13 cellular contexts compared by ENCODE assay signal in the genomic region with DNA sequence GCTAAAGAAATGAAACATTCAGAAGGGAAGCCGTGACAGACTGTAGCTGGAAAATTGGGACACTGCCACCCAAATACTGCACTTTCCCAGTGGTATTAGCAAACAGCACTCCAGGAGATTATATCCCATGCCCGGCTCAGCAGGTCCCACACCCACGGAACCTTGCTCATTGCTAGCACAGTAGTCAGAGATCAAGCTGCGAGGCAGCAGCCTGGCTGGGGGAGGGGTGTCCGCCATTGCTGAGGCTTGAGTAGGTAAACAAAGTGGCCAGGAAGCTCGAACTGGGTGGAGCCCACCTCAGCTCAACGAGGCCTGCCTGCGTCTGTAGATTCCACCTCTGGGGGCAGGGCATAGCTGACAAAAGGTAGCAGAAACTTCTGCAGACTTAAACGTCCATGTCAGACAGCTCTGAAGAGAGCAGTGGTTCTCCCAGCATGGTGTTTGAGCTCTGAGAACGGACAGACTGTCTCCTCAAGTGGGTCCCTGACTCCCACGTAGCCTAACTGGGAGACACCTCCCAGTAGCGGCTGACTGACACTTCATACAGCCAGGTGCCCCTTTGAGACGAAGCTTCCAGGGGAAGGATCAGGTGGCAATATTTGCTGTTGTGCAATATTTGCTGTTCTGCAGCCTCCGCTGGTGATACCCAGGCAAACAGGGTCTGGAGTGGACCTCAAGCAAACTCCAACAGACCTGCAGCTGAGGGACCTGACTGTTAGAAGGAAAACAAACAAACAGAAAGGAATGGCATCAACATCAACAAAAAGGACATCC. TPM values are rescaled to one million over a fixed set of nuclear protein-coding genes. Genes with fewer than 3 reads are reported as not detected.
"Had no signal": no experiment of that assay in that cellular context is flagged by ENCODE, and none has a peak within 500 bp of the region (broad histone marks: within the 10 kb centered on the region; RNA-seq: fewer than 3 reads in every experiment).

No MANE protein-coding gene starts in this region.

RNA-seq across cellular contexts. Expression of gene ONECUT1, which starts 34.2 kb away (rescaled TPM):
- total RNA-seq: dermis microvascular lymphatic vessel endothelial cell, esophagus squamous epithelium, kidney epithelial cell, left cardiac atrium, left ventricle myocardium inferior, natural killer cell, occipital lobe, psoas muscle, spleen had no signal
- polyA plus RNA-seq: heart right ventricle, lung, ovary, psoas muscle, spleen, urinary bladder had no signal
